18 cellular contexts compared by ENCODE assay signal in genomic region chr9:14445946-14446345, GRCh38.
DNase-seq lines count a peak whose midpoint lies in the region; ATAC-seq and TF ChIP-seq lines count a peak whose summit lies in the region.
"Had no signal": no experiment of that assay in that cellular context is flagged by ENCODE, and none has a peak within 500 bp of the region (broad histone marks: within the 10 kb centered on the region; RNA-seq: fewer than 3 reads in every experiment).

No MANE protein-coding gene starts in this region.

- no peaks in the 10 kb centered on the region for H3K9me3 ChIP-seq in MM.1S (replicated peaks; ENCODE audit: insufficient read depth, low read length)
- H3K9me3 ChIP-seq: BLaER1 had no signal

- peak; percentile 57 for ATAC-seq in GM18502 (IDR thresholded peaks at IDR 0.05; ENCODE audit: poor library complexity, unreplicated experiment)
- peak; percentile 57 for ATAC-seq in HG02885 (IDR thresholded peaks at IDR 0.05; ENCODE audit: poor library complexity, unreplicated experiment)
- no peak for ATAC-seq in GM18870 (IDR thresholded peaks at IDR 0.05; ENCODE audit: unreplicated experiment)
- no peak for ATAC-seq in GM19452 (IDR thresholded peaks at IDR 0.05; ENCODE audit: unreplicated experiment)
- ATAC-seq: HCT116, K562 had no signal

- H3K27me3 ChIP-seq in MM.1S (replicated peaks; ENCODE audit: insufficient read depth, low read length) = no peaks in the 10 kb centered on the region
- H3K27me3 ChIP-seq: BLaER1 had no signal

- H2AFZ ChIP-seq in MM.1S (ENCODE audit: low read length) = no peak overlapping the region

- H3K9ac ChIP-seq in MM.1S (ENCODE audit: low read length) = no peak overlapping the region
- H3K9ac ChIP-seq: BLaER1 had no signal

- DNase-seq in MM.1S (no peak), NCI-H82 treated with DMSO at 0.1 percent for 48 hours (lab: John Stamatoyannopoulos, UW; ENCODE audit: unreplicated experiment) (no peak), NCI-H526 (lab: John Stamatoyannopoulos, UW) (no peak)
- DNase-seq: 8988T; CD4-positive, alpha-beta memory T cell; DMS79 treated with DMSO at 0.1 percent for 48 hours; GF-D8; GOT3; H7; HFFc6; IMR-90 had no signal

- H3K36me3 ChIP-seq in MM.1S (replicated peaks; ENCODE audit: insufficient read depth, low read length) = no peaks in the 10 kb centered on the region
- H3K36me3 ChIP-seq: BLaER1 had no signal

- H3K79me2 ChIP-seq in MM.1S (ENCODE audit: low read length) = no peaks in the 10 kb centered on the region

- TF ChIP-seq CTCF in MM.1S (IDR thresholded peaks at IDR 0.05; ENCODE audit: low read length) = no peak

- H3K4me2 ChIP-seq in MM.1S (ENCODE audit: low read depth, low read length) = peak overlapping the region; percentile 18; the same call in 1 of the 2 replicates
- H3K4me2 ChIP-seq: BLaER1 had no signal

- H3K9me2 ChIP-seq in MM.1S (replicated peaks; ENCODE audit: insufficient read depth, low read length) = no peaks in the 10 kb centered on the region

- no peak overlapping the region for H3K27ac ChIP-seq in MM.1S (ENCODE audit: low read length)
- H3K27ac ChIP-seq: BLaER1 had no signal

- H4K20me1 ChIP-seq in MM.1S (ENCODE audit: insufficient read depth, low read length) = no peaks in the 10 kb centered on the region
- H4K20me1 ChIP-seq: BLaER1 had no signal

- no peaks in the 10 kb centered on the region for H3F3A ChIP-seq in MM.1S (ENCODE audit: insufficient read depth, low read length)

- H3K4me3 ChIP-seq in MM.1S (ENCODE audit: low read length) = no peak overlapping the region
- H3K4me3 ChIP-seq: BLaER1, K562 had no signal

- H3K4me1 ChIP-seq in MM.1S (ENCODE audit: low read length) = no peaks in the 10 kb centered on the region
- H3K4me1 ChIP-seq: BLaER1 had no signal

Comparison
In these comparisons a context has a peak if more than half of its experiments do, and no peak if none do; other contexts are left out.
1. ATAC-seq: peak in GM18502 (single experiment) and HG02885 (single experiment); none in GM18870 (single experiment) and GM19452 (single experiment).